In genomic region chr3:186788482-186789370, GRCh38 we compare ENCODE assay signal across 9 cellular contexts. TPM values are rescaled to one million over a fixed set of nuclear protein-coding genes. Genes with fewer than 3 reads are reported as not detected.
DNase-seq lines count a peak whose midpoint lies in the region; ATAC-seq, FAIRE-seq and TF ChIP-seq lines count a peak whose summit lies in the region.
"Had no signal": no experiment of that assay in that cellular context is flagged by ENCODE, and none has a peak within 500 bp of the region (broad histone marks: within the 10 kb centered on the region; RNA-seq: fewer than 3 reads in every experiment).

No MANE protein-coding gene starts in this region.

- peak in 4 of 5 donors; percentile 11 to 19 (median 12) for DNase-seq in CD4-positive, alpha-beta memory T cell
- no peak for DNase-seq in GM12892 (ENCODE audit: insufficient read length)
- DNase-seq in T-cell = peak in 1 of 34 experiments; percentile 17
- DNase-seq in hepatocyte (ENCODE audit: low spot score) = no peak
- no peak for DNase-seq in islet precursor cell
- no peak for DNase-seq in NCI-H526 treated with DMSO at 0.1 percent for 48 hours (lab: John Stamatoyannopoulos, UW)
- DNase-seq: mucosa of descending colon had no signal

- peaks cover 46 to 62% (median 54%) of the 10 kb centered on the region in 4 donors for H3K4me1 Mint-ChIP-seq in CD4-positive, alpha-beta memory T cell
- peaks cover 56 to 62% (median 59%) of the 10 kb centered on the region in 3 donors for H3K4me1 Mint-ChIP-seq in T-cell

- peaks cover 66% of the 10 kb centered on the region for H3K36me3 ChIP-seq in CD4-positive, alpha-beta memory T cell (ENCODE audit: insufficient read depth, low read length)
- peaks cover 28% of the 10 kb centered on the region for H3K36me3 ChIP-seq in hepatocyte (replicated peaks; ENCODE audit: insufficient read depth, low read depth)

- peaks cover 63% of the 10 kb centered on the region for H4K20me1 ChIP-seq in hepatocyte (ENCODE audit: insufficient read depth, poor library complexity, severe bottlenecking)

- peaks cover 46% of the 10 kb centered on the region for H3K79me2 ChIP-seq in hepatocyte

- peak; percentile 31; the same call in 1 of the 2 replicates for TF ChIP-seq POLR2A in GM12892 (IDR thresholded peaks at IDR 0.05; ENCODE audit: low read depth, low read length)

- H3K27ac ChIP-seq in CD4-positive, alpha-beta memory T cell (ENCODE audit: low read depth, low read length) = peak overlapping the region; percentile 98
- no peak overlapping the region for H3K27ac ChIP-seq in hepatocyte

- H3K4me3 Mint-ChIP-seq in CD4-positive, alpha-beta memory T cell = peak overlapping the region in 7 of 8 donors; percentile 27 to 100 (median 72)
- H3K4me3 Mint-ChIP-seq in T-cell = peak overlapping the region in 2 of 3 donors; percentile 26 to 98

- no peak overlapping the region for H3K4me3 ChIP-seq in CD4-positive, alpha-beta memory T cell (ENCODE audit: low read length in 2 of 2)
- no peak overlapping the region for H3K4me3 ChIP-seq in hepatocyte
- H3K4me3 ChIP-seq: mucosa of descending colon had no signal

- POLR2A ChIA-PET in CD4-positive, alpha-beta memory T cell (lab: Charles Lee; ENCODE audit: partially characterized antibody) = interaction anchor here (1.0 to 4.6 kb wide), 10 partner anchors 9 to 351 kb away, joined by 3 to 45 read pairs (median 6); partner anchors contain the start of genes DNAJB11, RFC4 and RPL39L
- POLR2A ChIA-PET in T-cell (lab: Charles Lee) = interaction anchor here in 1 of 2 donors (0.6 to 1.5 kb wide), 2 partner anchors 9 to 171 kb away, joined by 3 to 4 read pairs; no protein-coding TSS in a partner anchor

- peak overlapping the region; percentile 94 for H3K4me2 ChIP-seq in hepatocyte

- CTCF ChIA-PET in CD4-positive, alpha-beta memory T cell (lab: Charles Lee; ENCODE audit: partially characterized antibody) = no interaction called here
- CTCF ChIA-PET in T-cell (lab: Charles Lee) = interaction anchor here in 1 of 2 donors (0.5 kb wide), 1 partner anchor 349 kb away, joined by 4 read pairs; no protein-coding TSS in a partner anchor

- no peaks in the 10 kb centered on the region for H3K27me3 Mint-ChIP-seq in CD4-positive, alpha-beta memory T cell
- H3K27me3 Mint-ChIP-seq in T-cell = no peaks in the 10 kb centered on the region

- no peak for FAIRE-seq in GM12892 (lab: Jason Lieb, UNC)

- peaks cover 53% of the 10 kb centered on the region for H3K4me1 ChIP-seq in CD4-positive, alpha-beta memory T cell (ENCODE audit: insufficient read depth, low read length)
- H3K4me1 ChIP-seq in hepatocyte (ENCODE audit: insufficient read depth) = peaks cover 30% of the 10 kb centered on the region

- no peak for TF ChIP-seq CTCF in hepatocyte (IDR thresholded peaks at IDR 0.05; ENCODE audit: poor library complexity)

- no peaks in the 10 kb centered on the region for H3K9me3 ChIP-seq in CD4-positive, alpha-beta memory T cell (ENCODE audit: control insufficient read depth in 1 of 2, low read length in 2 of 2)
- no peaks in the 10 kb centered on the region for H3K9me3 ChIP-seq in hepatocyte (ENCODE audit: low read depth)
- H3K9me3 ChIP-seq: mucosa of descending colon had no signal

- H3K27me3 ChIP-seq in CD4-positive, alpha-beta memory T cell (ENCODE audit: insufficient read depth, low read length) = no peaks in the 10 kb centered on the region
- H3K27me3 ChIP-seq in hepatocyte = no peaks in the 10 kb centered on the region

- no peaks in the 10 kb centered on the region for H3K9me2 ChIP-seq in hepatocyte (replicated peaks; ENCODE audit: insufficient read depth)

- 78% methylated on average over 13 of the region's 13 CpGs for WGBS in hepatocyte (ENCODE audit: low lambda C conversion rate, missing lambda C conversion rate)

- H3K36me3 Mint-ChIP-seq in CD4-positive, alpha-beta memory T cell = peaks cover 69 to 92% of the 10 kb centered on the region in 2 donors
- peaks cover 69% of the 10 kb centered on the region for H3K36me3 Mint-ChIP-seq in T-cell

- ATAC-seq in T-cell (replicated peaks in 1 of 4) = no peak
- no peak for ATAC-seq in GM19324 (IDR thresholded peaks at IDR 0.05; ENCODE audit: low FRiP score, unreplicated experiment)
- no peak for ATAC-seq in GM21786 (IDR thresholded peaks at IDR 0.05; ENCODE audit: unreplicated experiment)
- ATAC-seq: mucosa of descending colon had no signal

- H3K27ac Mint-ChIP-seq in CD4-positive, alpha-beta memory T cell = peak overlapping the region; percentile 71 to 100 (median 82)
- peak overlapping the region; percentile 62 to 74 for H3K27ac Mint-ChIP-seq in T-cell

- H3K9me3 Mint-ChIP-seq in CD4-positive, alpha-beta memory T cell = peaks cover 0 to 16% (median 0%) of the 10 kb centered on the region in 8 donors
- no peaks in the 10 kb centered on the region for H3K9me3 Mint-ChIP-seq in T-cell

- no peak overlapping the region for H2AFZ ChIP-seq in hepatocyte

- intact Hi-C loops in CD4-positive, alpha-beta memory T cell (cut with micrococcal nuclease) = loop anchor here (1.0 to 5.0 kb wide), 2 partner anchors 11 to 344 kb away; no protein-coding TSS in a partner anchor

RNA-seq across cellular contexts. Expression of gene EIF4A2, which starts 5.3 kb away (rescaled TPM):
- 100 to 1,000 TPM; 589 to 632 TPM for total RNA-seq in CD4-positive, alpha-beta memory T cell
- polyA plus RNA-seq in CD4-positive, alpha-beta memory T cell = 100 to 1,000 TPM; 242 to 270 TPM
- 593 TPM for polyA plus RNA-seq in GM12892 (2012; ENCODE audit: missing spikeins)
- total RNA-seq in T-cell = 100 to 1,000 TPM; 544 to 870 (median 576) TPM
- 558 and 589 TPM in 2 replicates for total RNA-seq in hepatocyte
- 155 and 195 TPM in 2 replicates for polyA plus RNA-seq in hepatocyte

RNA-seq across cellular contexts. Expression of gene RFC4, which starts 17.6 kb away (rescaled TPM):
- 10 to 100 TPM; 21.5 to 24.6 TPM for total RNA-seq in CD4-positive, alpha-beta memory T cell
- 10 to 100 TPM; 18.4 to 19.0 TPM for polyA plus RNA-seq in CD4-positive, alpha-beta memory T cell
- polyA plus RNA-seq in GM12892 (2012; ENCODE audit: missing spikeins) = 91.7 TPM
- total RNA-seq in T-cell = 10 to 100 TPM; 13.4 to 21.0 (median 19.2) TPM
- total RNA-seq in hepatocyte = 24.8 and 28.6 TPM in 2 replicates
- 14.9 and 22.3 TPM in 2 replicates for polyA plus RNA-seq in hepatocyte

RNA-seq across cellular contexts. Expression of gene ADIPOQ, which starts 53.8 kb away (rescaled TPM):
- total RNA-seq in CD4-positive, alpha-beta memory T cell = not detected
- polyA plus RNA-seq in CD4-positive, alpha-beta memory T cell = not detected
- polyA plus RNA-seq in GM12892 (2012; ENCODE audit: missing spikeins) = not detected
- total RNA-seq in T-cell (not detected), hepatocyte (not detected in 2 replicates)
- polyA plus RNA-seq in hepatocyte = not detected in 2 replicates

Comparison
In these comparisons a context has a peak if more than half of its experiments do, and no peak if none do; other contexts are left out.
1. DNase-seq: peak in CD4-positive, alpha-beta memory T cell (4 of 5); none in GM12892 (single experiment), hepatocyte (single experiment), islet precursor cell (single experiment) and NCI-H526 treated with DMSO at 0.1 percent for 48 hours (single experiment).